Comparison of ENCODE assay signal across 1 cellular context in genomic region chr2:158131483-158131912, GRCh38.
TF ChIP-seq lines count a peak whose summit lies in the region.

No MANE protein-coding gene starts in this region.

TF ChIP-seq in HepG2, 621 proteins besides CTCF, POLR2A, EP300 and RAD21 (continued from another document):
- TF ChIP-seq NR1H2 (CRISPR knock-in tag; IDR thresholded peaks at IDR 0.05; ENCODE audit: borderline replicate concordance, low read depth) = no peak
TF ChIP-seq in HepG2: peak in this region for 22.
